In genomic region chr6:4460595-4461475, GRCh38 we compare ENCODE assay signal across 9 cellular contexts.
A peak's percentile ranks its signal among the peaks of the same experiment; 100 is the strongest.
DNase-seq lines count a peak whose midpoint lies in the region; ATAC-seq and TF ChIP-seq lines count a peak whose summit lies in the region.
"Had no signal": no experiment of that assay in that cellular context is flagged by ENCODE, and none has a peak within 500 bp of the region (broad histone marks: within the 10 kb centered on the region; RNA-seq: fewer than 3 reads in every experiment).

No MANE protein-coding gene starts in this region.

- H3K4me1 ChIP-seq in mucosa of descending colon (ENCODE audit: low read depth) (no peaks in the 10 kb centered on the region), thoracic aorta (ENCODE audit: control insufficient read depth in 1 of 2, low read depth in 2 of 2) (peaks cover 7 to 20% of the 10 kb centered on the region in 2 donors)

- H3K27me3 ChIP-seq in thoracic aorta (replicated peaks; ENCODE audit: insufficient read depth), result no peaks in the 10 kb centered on the region

- no peak overlapping the region for H3K4me3 ChIP-seq in fibroblast of mammary gland (ENCODE audit: control insufficient read depth, low read depth, low read length)
- no peak overlapping the region for H3K4me3 ChIP-seq in mucosa of descending colon
- peak overlapping the region; percentile 21 for H3K4me3 ChIP-seq in thoracic aorta

- TF ChIP-seq CTCF in fibroblast of mammary gland (conservative IDR thresholded peaks at IDR 0.05; ENCODE audit: control insufficient read depth, insufficient read depth, low read depth, low read length) (no peak), mucosa of descending colon (IDR thresholded peaks at IDR 0.05) (no peak), thoracic aorta (IDR thresholded peaks at IDR 0.05) (no peak)

- ATAC-seq in SK-N-SH treated with all-trans-retinoic acid at 6 μM for 48 hours (peak; percentile 76), mucosa of descending colon (peak; percentile 51), thoracic aorta (ENCODE audit: insufficient number of reproducible peaks, low FRiP score, low read depth) (peak; percentile 54), GM19455 (IDR thresholded peaks at IDR 0.05; ENCODE audit: unreplicated experiment) (no peak)

- peak overlapping the region; percentile 61 to 75 for H3K27ac ChIP-seq in thoracic aorta

- intact Hi-C loops in mucosa of descending colon (cut with DNase I, micrococcal nuclease), result no loop called here

- no peaks in the 10 kb centered on the region for H3K9me3 ChIP-seq in mucosa of descending colon
- no peaks in the 10 kb centered on the region for H3K9me3 ChIP-seq in thoracic aorta

- no peaks in the 10 kb centered on the region for H3K36me3 ChIP-seq in mucosa of descending colon (ENCODE audit: low read depth)
- H3K36me3 ChIP-seq in thoracic aorta, result no peaks in the 10 kb centered on the region

- DNase-seq in fibroblast of mammary gland (ENCODE audit: low read depth) (peak; percentile 85), mucosa of descending colon (peak; percentile 4 to 57 (median 25)), thoracic aorta (ENCODE audit: low spot score) (peak; percentile 25), SKM-1 (lab: John Stamatoyannopoulos, UW; ENCODE audit: unreplicated experiment) (no peak), cerebellar nuclear complex (lab: John Stamatoyannopoulos, UW) (no peak), DMS79 (lab: John Stamatoyannopoulos, UW) (no peak)
- DNase-seq: NCI-H146 had no signal

TF ChIP-seq in SK-N-SH treated with all-trans-retinoic acid at 6 μM for 48 hours, 23 proteins besides CTCF, POLR2A, EP300 and RAD21:
- no peak for TF ChIP-seq ESRRG (CRISPR knock-in tag; IDR thresholded peaks at IDR 0.05)
- TF ChIP-seq, protein P1, sequence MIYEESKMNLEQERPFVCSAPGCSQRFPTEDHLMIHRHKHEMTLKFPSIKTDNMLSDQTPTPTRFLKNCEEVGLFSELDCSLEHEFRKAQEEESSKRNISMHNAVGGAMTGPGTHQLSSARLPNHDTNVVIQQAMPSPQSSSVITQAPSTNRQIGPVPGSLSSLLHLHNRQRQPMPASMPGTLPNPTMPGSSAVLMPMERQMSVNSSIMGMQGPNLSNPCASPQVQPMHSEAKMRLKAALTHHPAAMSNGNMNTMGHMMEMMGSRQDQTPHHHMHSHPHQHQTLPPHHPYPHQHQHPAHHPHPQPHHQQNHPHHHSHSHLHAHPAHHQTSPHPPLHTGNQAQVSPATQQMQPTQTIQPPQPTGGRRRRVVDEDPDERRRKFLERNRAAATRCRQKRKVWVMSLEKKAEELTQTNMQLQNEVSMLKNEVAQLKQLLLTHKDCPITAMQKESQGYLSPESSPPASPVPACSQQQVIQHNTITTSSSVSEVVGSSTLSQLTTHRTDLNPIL (CRISPR knock-in tag; IDR thresholded peaks at IDR 0.05; ENCODE audit: low read depth), result no peak
- TF ChIP-seq, protein P2, sequence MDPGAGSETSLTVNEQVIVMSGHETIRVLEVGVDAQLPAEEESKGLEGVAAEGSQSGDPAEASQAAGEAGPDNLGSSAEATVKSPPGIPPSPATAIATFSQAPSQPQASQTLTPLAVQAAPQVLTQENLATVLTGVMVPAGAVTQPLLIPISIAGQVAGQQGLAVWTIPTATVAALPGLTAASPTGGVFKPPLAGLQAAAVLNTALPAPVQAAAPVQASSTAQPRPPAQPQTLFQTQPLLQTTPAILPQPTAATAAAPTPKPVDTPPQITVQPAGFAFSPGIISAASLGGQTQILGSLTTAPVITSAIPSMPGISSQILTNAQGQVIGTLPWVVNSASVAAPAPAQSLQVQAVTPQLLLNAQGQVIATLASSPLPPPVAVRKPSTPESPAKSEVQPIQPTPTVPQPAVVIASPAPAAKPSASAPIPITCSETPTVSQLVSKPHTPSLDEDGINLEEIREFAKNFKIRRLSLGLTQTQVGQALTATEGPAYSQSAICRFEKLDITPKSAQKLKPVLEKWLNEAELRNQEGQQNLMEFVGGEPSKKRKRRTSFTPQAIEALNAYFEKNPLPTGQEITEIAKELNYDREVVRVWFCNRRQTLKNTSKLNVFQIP (CRISPR knock-in tag; IDR thresholded peaks at IDR 0.05; ENCODE audit: borderline replicate concordance, low read depth), result no peak
- no peak for TF ChIP-seq PATZ1 (CRISPR knock-in tag; IDR thresholded peaks at IDR 0.05; ENCODE audit: borderline replicate concordance)
- no peak for TF ChIP-seq ISL1 (CRISPR knock-in tag; IDR thresholded peaks at IDR 0.05)
- TF ChIP-seq ZFP3 (CRISPR knock-in tag; IDR thresholded peaks at IDR 0.05), result no peak
- no peak for TF ChIP-seq PPARA (CRISPR knock-in tag; IDR thresholded peaks at IDR 0.05; ENCODE audit: borderline replicate concordance)
- TF ChIP-seq TOX (CRISPR knock-in tag; IDR thresholded peaks at IDR 0.05; ENCODE audit: borderline replicate concordance), result no peak
- TF ChIP-seq RARB (CRISPR knock-in tag; IDR thresholded peaks at IDR 0.05), result no peak
- no peak for TF ChIP-seq OSR1 (CRISPR knock-in tag; IDR thresholded peaks at IDR 0.05)
- no peak for TF ChIP-seq ARNTL (CRISPR knock-in tag; IDR thresholded peaks at IDR 0.05; ENCODE audit: borderline replicate concordance, low read depth)
- TF ChIP-seq GLIS3 (CRISPR knock-in tag; IDR thresholded peaks at IDR 0.05), result no peak

Comparison
In these comparisons a context has a peak if more than half of its experiments do, and no peak if none do; other contexts are left out.
1. DNase-seq: peak in fibroblast of mammary gland (single experiment), mucosa of descending colon (3 of 3) and thoracic aorta (single experiment); none in SKM-1 (single experiment), cerebellar nuclear complex (0 of 2) and DMS79 (single experiment).